ENCODE assay signal across 23 cellular contexts in genomic region chr7:131933890-131934289, GRCh38.
"Had no signal": no experiment of that assay in that cellular context is flagged by ENCODE, and none has a peak within 500 bp of the region (broad histone marks: within the 10 kb centered on the region; RNA-seq: fewer than 3 reads in every experiment).

No MANE protein-coding gene starts in this region.

- ATAC-seq: left ventricle myocardium superior; lower lobe of right lung; naive thymus-derived CD4-positive, alpha-beta T cell; sciatic nerve; stimulated activated effector memory CD8-positive, alpha-beta T cell treated with anti-CD3 and anti-CD28 coated beads, Interleukin-12 subunit alpha, Interleukin-12 subunit beta, amount 100 ng/mL, for 72 hours had no signal

- H3K36me3 ChIP-seq: esophagus squamous epithelium, lower lobe of right lung, neural progenitor cell, right atrium auricular region, tibial artery had no signal

- H3K4me3 ChIP-seq: esophagus squamous epithelium, lower lobe of right lung, neural progenitor cell, right atrium auricular region, testis, tibial artery had no signal

- DNase-seq: cortex of kidney; erythroblast; esophagus squamous epithelium; hypothalamus; immature natural killer cell; left ventricle myocardium superior; lower lobe of right lung; naive thymus-derived CD4-positive, alpha-beta T cell; stimulated activated CD4-positive, alpha-beta T cell treated with anti-CD3 and anti-CD28 coated beads, Interleukin-2, amount 100 ng/mL, for 24 hours; stimulated activated CD4-positive, alpha-beta T cell treated with anti-CD3 and anti-CD28 coated beads, Interleukin-4, amount 100 ng/mL, for 24 hours; stimulated activated naive CD4-positive, alpha-beta T cell treated with Interleukin-2 at 50 U/mL for 16 hours; substantia nigra; testis; tibial artery had no signal

- H3K27ac Mint-ChIP-seq: immature natural killer cell; memory B cell; naive thymus-derived CD4-positive, alpha-beta T cell; neural progenitor cell; progenitor cell of endocrine pancreas; stimulated activated effector memory CD8-positive, alpha-beta T cell treated with anti-CD3 and anti-CD28 coated beads, Interleukin-12 subunit alpha, Interleukin-12 subunit beta, amount 100 ng/mL, for 72 hours; type B pancreatic cell had no signal

- H3K4me3 Mint-ChIP-seq: immature natural killer cell; memory B cell; naive thymus-derived CD4-positive, alpha-beta T cell; nephron; neural progenitor cell; stimulated activated effector memory CD8-positive, alpha-beta T cell treated with anti-CD3 and anti-CD28 coated beads, Interleukin-12 subunit alpha, Interleukin-12 subunit beta, amount 100 ng/mL, for 72 hours; type B pancreatic cell had no signal

- H3K9me3 Mint-ChIP-seq: nephron; neural progenitor cell; stimulated activated effector memory CD8-positive, alpha-beta T cell treated with anti-CD3 and anti-CD28 coated beads, Interleukin-12 subunit alpha, Interleukin-12 subunit beta, amount 100 ng/mL, for 72 hours; type B pancreatic cell had no signal

- H3K36me3 Mint-ChIP-seq: immature natural killer cell; memory B cell; naive thymus-derived CD4-positive, alpha-beta T cell; neural progenitor cell; stimulated activated effector memory CD8-positive, alpha-beta T cell treated with anti-CD3 and anti-CD28 coated beads, Interleukin-12 subunit alpha, Interleukin-12 subunit beta, amount 100 ng/mL, for 72 hours; type B pancreatic cell had no signal

- H3K4me1 ChIP-seq: esophagus squamous epithelium, lower lobe of right lung, neural progenitor cell, parathyroid adenoma, right atrium auricular region, testis, tibial artery had no signal

- H3K4me1 Mint-ChIP-seq: immature natural killer cell; memory B cell; naive thymus-derived CD4-positive, alpha-beta T cell; neural progenitor cell; stimulated activated effector memory CD8-positive, alpha-beta T cell treated with anti-CD3 and anti-CD28 coated beads, Interleukin-12 subunit alpha, Interleukin-12 subunit beta, amount 100 ng/mL, for 72 hours had no signal

- H3K9me3 ChIP-seq: esophagus squamous epithelium, lower lobe of right lung, right atrium auricular region, testis, tibial artery had no signal

- H3K27me3 ChIP-seq: neural progenitor cell, right atrium auricular region, testis had no signal

- H3K27ac ChIP-seq: esophagus squamous epithelium, lower lobe of right lung, neural progenitor cell, parathyroid adenoma, right atrium auricular region, testis, tibial artery had no signal
